11 cellular contexts compared by ENCODE assay signal in genomic region chr16:87295259-87295658, GRCh38. TPM values are rescaled to one million over a fixed set of nuclear protein-coding genes. Genes with fewer than 3 reads are reported as not detected.
DNase-seq lines count a peak whose midpoint lies in the region; ATAC-seq and TF ChIP-seq lines count a peak whose summit lies in the region.
"Had no signal": no experiment of that assay in that cellular context is flagged by ENCODE, and none has a peak within 500 bp of the region (broad histone marks: within the 10 kb centered on the region; RNA-seq: fewer than 3 reads in every experiment).

No MANE protein-coding gene starts in this region.

- no peak for DNase-seq in activated T-cell treated with anti-CD3 and anti-CD28 coated beads, Interleukin-2, amount 50 U/mL, for 4 hours
- DNase-seq in activated T-cell treated with anti-CD3 and anti-CD28 coated beads, Interleukin-2, amount 50 U/mL, for 24 hours, result no peak
- DNase-seq in NCI-H226 (peak; percentile 70), epithelial cell of prostate (ENCODE audit: low read depth, low spot score) (peak; percentile 27), vagina (ENCODE audit: extremely low spot score in 2 of 2) (no peak), Right ventricle myocardium inferior (ENCODE audit: missing footprints) (no peak)
- no peak for DNase-seq in stimulated activated naive CD8-positive, alpha-beta T cell treated with anti-CD3 and anti-CD28 coated beads, Interleukin-15, amount 100 ng/mL, for 72 hours
- DNase-seq in activated effector memory CD4-positive, alpha-beta T cell treated with Interleukin-2 at 50 U/mL for 16 hours, result no peak
- DNase-seq: activated CD4-positive, CD25-positive, alpha-beta regulatory T cell treated with anti-CD3 and anti-CD28 coated beads, Interleukin-2, amount 50 U/mL, for 72 hours; stimulated activated CD4-positive, alpha-beta T cell treated with anti-CD3 and anti-CD28 coated beads, Interleukin-12 subunit alpha, Interleukin-12 subunit beta, amount 100 ng/mL, for 4 hours had no signal

- no peak overlapping the region for H3K4me3 ChIP-seq in vagina

- no peaks in the 10 kb centered on the region for H3K9me3 ChIP-seq in vagina

- TF ChIP-seq CTCF in vagina (IDR thresholded peaks at IDR 0.05), result no peak

- peaks cover 2% of the 10 kb centered on the region for H3K4me1 Mint-ChIP-seq in activated T-cell treated with anti-CD3 and anti-CD28 coated beads, Interleukin-2, amount 50 U/mL, for 4 hours (ENCODE audit: low read depth)
- peaks cover 2% of the 10 kb centered on the region for H3K4me1 Mint-ChIP-seq in activated T-cell treated with anti-CD3 and anti-CD28 coated beads, Interleukin-2, amount 50 U/mL, for 24 hours (ENCODE audit: low read depth)
- peaks cover 10% of the 10 kb centered on the region for H3K4me1 Mint-ChIP-seq in stimulated activated naive CD8-positive, alpha-beta T cell treated with anti-CD3 and anti-CD28 coated beads, Interleukin-15, amount 100 ng/mL, for 72 hours

- intact Hi-C loops in vagina (cut with DNase I) (no loop called here), Right ventricle myocardium inferior (cut with DNase I) (loop anchor here (5.0 kb wide), 1 partner anchor 733 kb away; no protein-coding TSS in a partner anchor)

- H3K27me3 Mint-ChIP-seq in activated T-cell treated with anti-CD3 and anti-CD28 coated beads, Interleukin-2, amount 50 U/mL, for 4 hours (ENCODE audit: low read depth), result no peaks in the 10 kb centered on the region
- H3K27me3 Mint-ChIP-seq in activated T-cell treated with anti-CD3 and anti-CD28 coated beads, Interleukin-2, amount 50 U/mL, for 24 hours, result no peaks in the 10 kb centered on the region
- H3K27me3 Mint-ChIP-seq in stimulated activated naive CD8-positive, alpha-beta T cell treated with anti-CD3 and anti-CD28 coated beads, Interleukin-15, amount 100 ng/mL, for 72 hours, result no peaks in the 10 kb centered on the region

- no peaks in the 10 kb centered on the region for H3K36me3 ChIP-seq in vagina

- no peak overlapping the region for H3K27ac Mint-ChIP-seq in activated T-cell treated with anti-CD3 and anti-CD28 coated beads, Interleukin-2, amount 50 U/mL, for 24 hours
- no peak overlapping the region for H3K27ac Mint-ChIP-seq in stimulated activated naive CD8-positive, alpha-beta T cell treated with anti-CD3 and anti-CD28 coated beads, Interleukin-15, amount 100 ng/mL, for 72 hours

- H3K27me3 ChIP-seq in vagina, result no peaks in the 10 kb centered on the region

- H3K36me3 Mint-ChIP-seq in activated T-cell treated with anti-CD3 and anti-CD28 coated beads, Interleukin-2, amount 50 U/mL, for 4 hours (ENCODE audit: insufficient read depth), result peaks cover 7% of the 10 kb centered on the region
- peaks cover 16% of the 10 kb centered on the region for H3K36me3 Mint-ChIP-seq in activated T-cell treated with anti-CD3 and anti-CD28 coated beads, Interleukin-2, amount 50 U/mL, for 24 hours (ENCODE audit: low read depth)

- H3K4me3 Mint-ChIP-seq in activated T-cell treated with anti-CD3 and anti-CD28 coated beads, Interleukin-2, amount 50 U/mL, for 4 hours, result no peak overlapping the region
- no peak overlapping the region for H3K4me3 Mint-ChIP-seq in activated T-cell treated with anti-CD3 and anti-CD28 coated beads, Interleukin-2, amount 50 U/mL, for 24 hours
- no peak overlapping the region for H3K4me3 Mint-ChIP-seq in stimulated activated naive CD8-positive, alpha-beta T cell treated with anti-CD3 and anti-CD28 coated beads, Interleukin-15, amount 100 ng/mL, for 72 hours

- no peak overlapping the region for H3K27ac ChIP-seq in epithelial cell of prostate
- no peak overlapping the region for H3K27ac ChIP-seq in vagina
- H3K27ac ChIP-seq: HL-60 had no signal

- TF ChIP-seq POLR2A in vagina (IDR thresholded peaks at IDR 0.05), result no peak

- H3K9me3 Mint-ChIP-seq in activated T-cell treated with anti-CD3 and anti-CD28 coated beads, Interleukin-2, amount 50 U/mL, for 4 hours, result peaks cover 4% of the 10 kb centered on the region
- peaks cover 6% of the 10 kb centered on the region for H3K9me3 Mint-ChIP-seq in activated T-cell treated with anti-CD3 and anti-CD28 coated beads, Interleukin-2, amount 50 U/mL, for 24 hours
- peaks cover 0 to 4% of the 10 kb centered on the region in 2 donors for H3K9me3 Mint-ChIP-seq in stimulated activated naive CD8-positive, alpha-beta T cell treated with anti-CD3 and anti-CD28 coated beads, Interleukin-15, amount 100 ng/mL, for 72 hours

- ATAC-seq in activated T-cell treated with anti-CD3 and anti-CD28 coated beads, Interleukin-2, amount 50 U/mL, for 4 hours, result peak; percentile 87
- ATAC-seq in stimulated activated naive CD8-positive, alpha-beta T cell treated with anti-CD3 and anti-CD28 coated beads, Interleukin-15, amount 100 ng/mL, for 72 hours, result peak; percentile 74
- no peak for ATAC-seq in Right ventricle myocardium inferior

- no peaks in the 10 kb centered on the region for H3K4me1 ChIP-seq in vagina

RNA-seq across cellular contexts. Expression of gene C16orf95, which starts 21.9 kb away (rescaled TPM):
- 1 to 10 TPM; 3.5 to 5.7 (median 4.1) TPM for total RNA-seq in activated T-cell treated with anti-CD3 and anti-CD28 coated beads, Interleukin-2, amount 50 U/mL, for 4 hours
- total RNA-seq in vagina (1.5 TPM), Right ventricle myocardium inferior (4.2 TPM)

Comparison
In these comparisons a context has a peak if more than half of its experiments do, and no peak if none do; other contexts are left out.
1. DNase-seq: peak in NCI-H226 (single experiment) and epithelial cell of prostate (single experiment); none in activated T-cell treated with anti-CD3 and anti-CD28 coated beads, Interleukin-2, amount 50 U/mL, for 4 hours (single experiment), activated T-cell treated with anti-CD3 and anti-CD28 coated beads, Interleukin-2, amount 50 U/mL, for 24 hours (single experiment), stimulated activated naive CD8-positive, alpha-beta T cell treated with anti-CD3 and anti-CD28 coated beads, Interleukin-15, amount 100 ng/mL, for 72 hours (0 of 2), vagina (0 of 2), Right ventricle myocardium inferior (single experiment) and activated effector memory CD4-positive, alpha-beta T cell treated with Interleukin-2 at 50 U/mL for 16 hours (single experiment).